In the genomic region with DNA sequence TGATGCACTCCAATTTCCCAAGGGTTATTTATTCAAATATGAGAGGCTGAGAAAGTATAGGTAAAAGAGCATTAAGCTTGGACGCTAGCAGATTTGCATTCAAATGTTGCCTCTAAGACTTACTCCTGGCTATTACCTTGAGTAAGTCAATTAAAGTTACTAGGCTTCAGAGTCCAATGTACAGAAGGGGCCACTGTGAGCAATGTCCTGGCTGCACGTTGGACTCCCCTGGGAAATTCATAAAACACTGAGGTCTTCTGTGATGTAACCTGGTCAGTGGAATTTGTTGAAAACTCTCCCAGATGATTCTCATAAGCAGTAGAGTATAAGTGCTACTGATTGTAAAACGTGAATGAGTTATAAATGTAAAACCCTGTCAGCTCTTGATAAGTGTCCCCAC, we compare ENCODE assay signal across 20 cellular contexts.
"Had no signal": no experiment of that assay in that cellular context is flagged by ENCODE, and none has a peak within 500 bp of the region (broad histone marks: within the 10 kb centered on the region; RNA-seq: fewer than 3 reads in every experiment).

No MANE protein-coding gene starts in this region.

- H3K27ac ChIP-seq: RWPE1 had no signal

- H3K27me3 ChIP-seq: MG63 had no signal

- H3K4me3 ChIP-seq: MG63 had no signal

- H3K9me3 ChIP-seq: MG63 had no signal

- DNase-seq: IMR-90, Karpas-422, KG1, MG63, NCI-H1092, NCI-H1105 treated with DMSO at 0.1 percent for 48 hours, NCI-H1417 treated with DMSO at 0.1 percent for 48 hours, NCI-H187, NCI-H2029, NCI-H2081 treated with DMSO at 0.1 percent for 48 hours, NCI-H2171, NCI-H345, NCI-H446 treated with DMSO at 0.1 percent for 48 hours, NCI-H510A treated with DMSO at 0.1 percent for 48 hours, NCI-H526, PC-3, SHP77 had no signal

- H3K36me3 ChIP-seq: MG63 had no signal

- ATAC-seq: Panc1, PC-3, SK-N-SH treated with all-trans-retinoic acid at 6 μM for 48 hours had no signal
